Comparison of ENCODE assay signal across 1 cellular context in the genomic region with DNA sequence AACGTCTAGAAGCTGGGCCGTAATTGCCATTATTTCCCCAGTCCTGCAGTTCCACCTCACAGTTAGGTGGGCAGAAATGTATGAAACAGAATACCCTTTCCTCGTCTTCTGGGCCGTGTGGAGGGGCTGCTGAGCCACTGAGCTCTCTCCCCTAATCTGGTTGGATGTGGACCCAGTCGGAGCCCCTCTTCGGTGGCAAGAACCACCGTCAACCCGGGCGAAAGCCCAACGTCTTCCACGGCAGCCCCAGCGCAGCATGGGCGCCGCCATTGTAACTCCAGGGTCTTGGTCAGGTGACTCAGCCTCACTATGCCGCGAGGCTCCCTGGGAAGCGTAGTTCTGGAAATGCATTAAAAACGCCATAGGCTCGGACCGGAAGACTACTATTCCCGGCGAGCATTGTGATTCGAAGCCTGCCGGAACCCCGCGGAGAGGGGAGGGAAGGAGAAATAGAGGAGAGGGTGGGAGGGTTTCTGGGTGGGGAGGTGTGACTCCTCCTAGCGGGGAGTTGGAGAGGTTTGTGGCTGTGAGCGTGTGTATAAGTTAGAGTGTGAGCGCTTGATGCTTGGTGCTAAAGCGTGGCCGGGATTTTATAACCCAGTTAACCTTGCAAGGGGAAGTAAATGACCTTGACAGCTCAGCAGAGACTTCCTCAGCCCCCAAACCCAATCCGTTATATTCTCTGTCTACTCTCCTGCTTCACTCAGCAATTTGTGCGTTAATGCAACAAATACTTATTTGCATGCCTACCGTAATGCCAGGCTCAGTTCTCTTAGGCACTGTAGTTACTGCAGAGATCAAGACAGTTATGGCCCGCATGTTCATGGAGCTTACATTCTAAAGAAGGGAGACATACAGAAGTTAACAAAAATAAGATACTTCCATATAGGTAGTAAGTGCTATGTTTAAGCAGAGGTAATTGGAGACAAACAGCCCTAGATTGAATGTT.
TF ChIP-seq lines count a peak whose summit lies in the region.

A gene with protein sequence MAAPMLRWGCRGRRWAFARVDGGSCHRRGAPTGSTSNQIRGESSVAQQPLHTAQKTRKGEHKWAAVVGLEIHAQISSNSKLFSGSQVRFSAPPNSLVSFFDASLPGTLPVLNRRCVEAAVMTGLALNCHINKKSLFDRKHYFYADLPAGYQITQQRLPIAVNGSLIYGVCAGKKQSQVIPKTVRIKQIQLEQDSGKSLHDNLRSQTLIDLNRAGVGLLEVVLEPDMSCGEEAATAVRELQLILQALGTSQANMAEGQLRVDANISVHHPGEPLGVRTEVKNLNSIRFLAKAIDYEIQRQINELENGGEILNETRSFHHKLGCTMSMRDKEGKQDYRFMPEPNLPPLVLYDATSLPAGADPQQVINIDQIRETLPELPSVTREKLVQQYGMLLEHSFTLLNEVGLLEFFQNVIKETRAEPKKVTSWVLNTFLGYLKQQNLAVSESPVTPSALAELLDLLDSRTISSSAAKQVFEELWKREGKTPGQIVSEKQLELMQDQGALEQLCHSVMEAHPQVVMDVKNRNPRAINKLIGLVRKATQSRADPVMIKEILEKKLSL (minus strand): TSS at position 295 of the 949 bp plus-strand sequence. CDS start 25 bp downstream, at position 270.

TF ChIP-seq in HepG2, 621 proteins besides CTCF, POLR2A, EP300 and RAD21 (continued from another document and continues in another):
- TF ChIP-seq ZNF207 (IDR thresholded peaks at IDR 0.05; ENCODE audit: borderline replicate concordance) (no peak), CBX1 (IDR thresholded peaks at IDR 0.05; ENCODE audit: low read depth) (no peak), ZNF557 (CRISPR knock-in tag; IDR thresholded peaks at IDR 0.05) (no peak), ATAD3A (CRISPR knock-in tag; IDR thresholded peaks at IDR 0.05) (no peak), ZNF34 (CRISPR knock-in tag; IDR thresholded peaks at IDR 0.05; ENCODE audit: borderline replicate concordance) (no peak), CCDC6 (CRISPR knock-in tag; IDR thresholded peaks at IDR 0.05) (peak; percentile 64), ZNF556 (CRISPR knock-in tag; IDR thresholded peaks at IDR 0.05; ENCODE audit: borderline replicate concordance) (no peak), FOXA1 (IDR thresholded peaks at IDR 0.05) (no peak), FOXA1 (CRISPR knock-in tag; IDR thresholded peaks at IDR 0.05) (no peak), ZFP37 (CRISPR knock-in tag; IDR thresholded peaks at IDR 0.05; ENCODE audit: borderline replicate concordance) (no peak), HIVEP1 (CRISPR knock-in tag; IDR thresholded peaks at IDR 0.05) (peak; percentile 59; the same call in 1 of the 2 replicates), ZFP82 (CRISPR knock-in tag; IDR thresholded peaks at IDR 0.05; ENCODE audit: borderline replicate concordance) (0 out of 2 replicates have a peak, but pooled peaks have one; percentile 71), CHCHD3 (CRISPR knock-in tag; IDR thresholded peaks at IDR 0.05) (no peak), FOSL1 (CRISPR knock-in tag; IDR thresholded peaks at IDR 0.05; ENCODE audit: borderline replicate concordance) (no peak), TSC22D2 (CRISPR knock-in tag; IDR thresholded peaks at IDR 0.05; ENCODE audit: borderline replicate concordance) (no peak), ZFP90 (CRISPR knock-in tag; IDR thresholded peaks at IDR 0.05; ENCODE audit: borderline replicate concordance) (no peak), RXRA (CRISPR knock-in tag; IDR thresholded peaks at IDR 0.05) (peak; percentile 55; the same call in 1 of the 2 replicates), KDM2A (CRISPR knock-in tag; IDR thresholded peaks at IDR 0.05; ENCODE audit: borderline replicate concordance, low read depth) (peak; percentile 84; the same call in 1 of the 2 replicates), NONO (IDR thresholded peaks at IDR 0.05) (no peak), NONO (CRISPR knock-in tag; conservative IDR thresholded peaks at IDR 0.05) (peak; percentile 56; the same call in 1 of the 2 replicates), ZKSCAN8 (CRISPR knock-in tag; IDR thresholded peaks at IDR 0.05; ENCODE audit: borderline replicate concordance) (no peak), SP1 (IDR thresholded peaks at IDR 0.05) (no peak), SP1 (CRISPR knock-in tag; IDR thresholded peaks at IDR 0.05) (0 out of 2 replicates have a peak, but pooled peaks have one; percentile 27), ZNF430 (CRISPR knock-in tag; IDR thresholded peaks at IDR 0.05) (no peak), YY1 (IDR thresholded peaks at IDR 0.05; ENCODE audit: insufficient read depth, insufficient replicate concordance, low read depth, low read length) (peak; percentile 100), SMAD1 (CRISPR knock-in tag; IDR thresholded peaks at IDR 0.05; ENCODE audit: borderline replicate concordance, low read depth) (no peak; the same call in 1 of the 2 replicates), ZBTB21 (CRISPR knock-in tag; IDR thresholded peaks at IDR 0.05) (no peak), RELA (CRISPR knock-in tag; IDR thresholded peaks at IDR 0.05) (no peak), IRX3 (CRISPR knock-in tag; IDR thresholded peaks at IDR 0.05; ENCODE audit: borderline replicate concordance, low read depth) (no peak), ZFP36 (IDR thresholded peaks at IDR 0.05; ENCODE audit: borderline replicate concordance, low read depth, low read length, partially characterized antibody) (no peak), NBN (conservative IDR thresholded peaks at IDR 0.05) (no peak), SMAD9 (CRISPR knock-in tag; IDR thresholded peaks at IDR 0.05) (no peak), ZNF124 (CRISPR knock-in tag; IDR thresholded peaks at IDR 0.05) (peak; percentile 81), ARID2 (CRISPR knock-in tag; IDR thresholded peaks at IDR 0.05; ENCODE audit: borderline replicate concordance) (no peak), SAFB2 (CRISPR knock-in tag; IDR thresholded peaks at IDR 0.05; ENCODE audit: borderline replicate concordance, low read depth) (no peak), ZNF263 (CRISPR knock-in tag; IDR thresholded peaks at IDR 0.05) (no peak), KAT2B (IDR thresholded peaks at IDR 0.05; ENCODE audit: borderline replicate concordance, low read depth, low read length) (no peak)
- TF ChIP-seq, protein P1, sequence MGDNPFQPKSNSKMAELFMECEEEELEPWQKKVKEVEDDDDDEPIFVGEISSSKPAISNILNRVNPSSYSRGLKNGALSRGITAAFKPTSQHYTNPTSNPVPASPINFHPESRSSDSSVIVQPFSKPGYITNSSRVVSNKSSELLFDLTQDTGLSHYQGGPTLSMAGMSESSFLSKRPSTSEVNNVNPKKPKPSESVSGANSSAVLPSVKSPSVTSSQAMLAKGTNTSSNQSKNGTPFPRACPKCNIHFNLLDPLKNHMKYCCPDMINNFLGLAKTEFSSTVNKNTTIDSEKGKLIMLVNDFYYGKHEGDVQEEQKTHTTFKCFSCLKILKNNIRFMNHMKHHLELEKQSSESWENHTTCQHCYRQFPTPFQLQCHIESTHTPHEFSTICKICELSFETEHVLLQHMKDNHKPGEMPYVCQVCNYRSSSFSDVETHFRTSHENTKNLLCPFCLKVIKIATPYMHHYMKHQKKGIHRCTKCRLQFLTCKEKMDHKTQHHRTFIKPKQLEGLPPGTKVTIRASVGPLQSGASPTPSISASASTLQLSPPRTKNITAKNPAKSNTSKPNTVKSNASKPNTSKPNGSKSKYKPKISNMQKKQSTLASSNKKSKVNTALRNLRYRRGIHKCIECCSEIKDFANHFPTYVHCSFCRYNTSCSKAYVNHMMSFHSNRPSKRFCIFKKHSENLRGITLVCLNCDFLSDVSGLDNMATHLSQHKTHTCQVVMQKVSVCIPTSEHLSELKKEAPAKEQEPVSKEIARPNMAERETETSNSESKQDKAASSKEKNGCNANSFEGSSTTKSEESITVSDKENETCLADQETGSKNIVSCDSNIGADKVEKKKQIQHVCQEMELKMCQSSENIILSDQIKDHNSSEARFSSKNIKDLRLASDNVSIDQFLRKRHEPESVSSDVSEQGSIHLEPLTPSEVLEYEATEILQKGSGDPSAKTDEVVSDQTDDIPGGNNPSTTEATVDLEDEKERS (CRISPR knock-in tag; IDR thresholded peaks at IDR 0.05) = no peak
- TF ChIP-seq, protein P2, sequence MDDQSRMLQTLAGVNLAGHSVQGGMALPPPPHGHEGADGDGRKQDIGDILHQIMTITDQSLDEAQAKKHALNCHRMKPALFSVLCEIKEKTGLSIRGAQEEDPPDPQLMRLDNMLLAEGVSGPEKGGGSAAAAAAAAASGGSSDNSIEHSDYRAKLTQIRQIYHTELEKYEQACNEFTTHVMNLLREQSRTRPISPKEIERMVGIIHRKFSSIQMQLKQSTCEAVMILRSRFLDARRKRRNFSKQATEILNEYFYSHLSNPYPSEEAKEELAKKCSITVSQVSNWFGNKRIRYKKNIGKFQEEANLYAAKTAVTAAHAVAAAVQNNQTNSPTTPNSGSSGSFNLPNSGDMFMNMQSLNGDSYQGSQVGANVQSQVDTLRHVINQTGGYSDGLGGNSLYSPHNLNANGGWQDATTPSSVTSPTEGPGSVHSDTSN (CRISPR knock-in tag; IDR thresholded peaks at IDR 0.05; ENCODE audit: borderline replicate concordance) = no peak
- TF ChIP-seq, protein P3, sequence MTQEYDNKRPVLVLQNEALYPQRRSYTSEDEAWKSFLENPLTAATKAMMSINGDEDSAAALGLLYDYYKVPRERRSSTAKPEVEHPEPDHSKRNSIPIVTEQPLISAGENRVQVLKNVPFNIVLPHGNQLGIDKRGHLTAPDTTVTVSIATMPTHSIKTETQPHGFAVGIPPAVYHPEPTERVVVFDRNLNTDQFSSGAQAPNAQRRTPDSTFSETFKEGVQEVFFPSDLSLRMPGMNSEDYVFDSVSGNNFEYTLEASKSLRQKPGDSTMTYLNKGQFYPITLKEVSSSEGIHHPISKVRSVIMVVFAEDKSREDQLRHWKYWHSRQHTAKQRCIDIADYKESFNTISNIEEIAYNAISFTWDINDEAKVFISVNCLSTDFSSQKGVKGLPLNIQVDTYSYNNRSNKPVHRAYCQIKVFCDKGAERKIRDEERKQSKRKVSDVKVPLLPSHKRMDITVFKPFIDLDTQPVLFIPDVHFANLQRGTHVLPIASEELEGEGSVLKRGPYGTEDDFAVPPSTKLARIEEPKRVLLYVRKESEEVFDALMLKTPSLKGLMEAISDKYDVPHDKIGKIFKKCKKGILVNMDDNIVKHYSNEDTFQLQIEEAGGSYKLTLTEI (CRISPR knock-in tag; conservative IDR thresholded peaks at IDR 0.05) = no peak
- TF ChIP-seq, protein P4, sequence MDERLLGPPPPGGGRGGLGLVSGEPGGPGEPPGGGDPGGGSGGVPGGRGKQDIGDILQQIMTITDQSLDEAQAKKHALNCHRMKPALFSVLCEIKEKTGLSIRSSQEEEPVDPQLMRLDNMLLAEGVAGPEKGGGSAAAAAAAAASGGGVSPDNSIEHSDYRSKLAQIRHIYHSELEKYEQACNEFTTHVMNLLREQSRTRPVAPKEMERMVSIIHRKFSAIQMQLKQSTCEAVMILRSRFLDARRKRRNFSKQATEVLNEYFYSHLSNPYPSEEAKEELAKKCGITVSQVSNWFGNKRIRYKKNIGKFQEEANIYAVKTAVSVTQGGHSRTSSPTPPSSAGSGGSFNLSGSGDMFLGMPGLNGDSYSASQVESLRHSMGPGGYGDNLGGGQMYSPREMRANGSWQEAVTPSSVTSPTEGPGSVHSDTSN (CRISPR knock-in tag; IDR thresholded peaks at IDR 0.05) = no peak
- TF ChIP-seq, protein P5, sequence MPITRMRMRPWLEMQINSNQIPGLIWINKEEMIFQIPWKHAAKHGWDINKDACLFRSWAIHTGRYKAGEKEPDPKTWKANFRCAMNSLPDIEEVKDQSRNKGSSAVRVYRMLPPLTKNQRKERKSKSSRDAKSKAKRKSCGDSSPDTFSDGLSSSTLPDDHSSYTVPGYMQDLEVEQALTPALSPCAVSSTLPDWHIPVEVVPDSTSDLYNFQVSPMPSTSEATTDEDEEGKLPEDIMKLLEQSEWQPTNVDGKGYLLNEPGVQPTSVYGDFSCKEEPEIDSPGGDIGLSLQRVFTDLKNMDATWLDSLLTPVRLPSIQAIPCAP (CRISPR knock-in tag; IDR thresholded peaks at IDR 0.05; ENCODE audit: low read depth) = no peak
- TF ChIP-seq, protein P6, sequence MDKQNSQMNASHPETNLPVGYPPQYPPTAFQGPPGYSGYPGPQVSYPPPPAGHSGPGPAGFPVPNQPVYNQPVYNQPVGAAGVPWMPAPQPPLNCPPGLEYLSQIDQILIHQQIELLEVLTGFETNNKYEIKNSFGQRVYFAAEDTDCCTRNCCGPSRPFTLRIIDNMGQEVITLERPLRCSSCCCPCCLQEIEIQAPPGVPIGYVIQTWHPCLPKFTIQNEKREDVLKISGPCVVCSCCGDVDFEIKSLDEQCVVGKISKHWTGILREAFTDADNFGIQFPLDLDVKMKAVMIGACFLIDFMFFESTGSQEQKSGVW (CRISPR knock-in tag; IDR thresholded peaks at IDR 0.05; ENCODE audit: borderline replicate concordance) = no peak
